8 cellular contexts compared by ENCODE assay signal in genomic region chr1:16914928-16915626, GRCh38. TPM values are rescaled to one million over a fixed set of nuclear protein-coding genes. Genes with fewer than 3 reads are reported as not detected.
DNase-seq lines count a peak whose midpoint lies in the region; ATAC-seq and TF ChIP-seq lines count a peak whose summit lies in the region.
"Not testable (repeated sequence)": the region's sequence is repeated elsewhere in the genome, so short reads cannot be mapped to it uniquely, and the experiment has no call there.

No MANE protein-coding gene starts in this region.

- not testable (repeated sequence) for H3K9me3 Mint-ChIP-seq in CD14-positive monocyte; activated naive CD4-positive, alpha-beta T cell treated with anti-CD3 and anti-CD28 coated beads, Interleukin-2, amount 10 ng/mL, durations not matched to agents 7 days and 5 days; dendritic cell treated with granulocyte-macrophage colony-stimulating factor and Interleukin-4, amounts not matched to agents 40 ng/mL and 50 ng/mL, for 4 days

- H2AFZ ChIP-seq in osteoblast (ENCODE audit: low read length): not testable (repeated sequence)

- H3K9ac ChIP-seq in HUES48 (ENCODE audit: low read depth, low read length): not testable (repeated sequence)
- H3K9ac ChIP-seq in iPS-20b (ENCODE audit: low read depth, low read length): peak overlapping the region; percentile 66; the same call in 1 of the 2 replicates

- ATAC-seq in RWPE2 (ENCODE audit: low read depth); thoracic aorta (ENCODE audit: insufficient number of reproducible peaks, low FRiP score, low read depth): not testable (repeated sequence)

- not testable (repeated sequence) for H3K27me3 ChIP-seq in HUES48 (ENCODE audit: control insufficient read depth, insufficient read depth, low read length); RWPE2 (ENCODE audit: insufficient read depth, poor library complexity, severe bottlenecking); iPS-20b (ENCODE audit: insufficient read depth, low read length); osteoblast (ENCODE audit: insufficient read depth, low read length); thoracic aorta (replicated peaks; ENCODE audit: insufficient read depth)

- not testable (repeated sequence) for H3K36me3 ChIP-seq in HUES48 (ENCODE audit: control insufficient read depth, insufficient read depth, low read length); RWPE2 (ENCODE audit: low read depth); iPS-20b (ENCODE audit: insufficient read depth, low read depth, low read length); osteoblast (ENCODE audit: insufficient read depth, low read length); thoracic aorta

- H3K4me2 ChIP-seq in osteoblast (ENCODE audit: insufficient read depth, low read length): peak overlapping the region; percentile 79

- CTCF ChIA-PET in activated naive CD4-positive, alpha-beta T cell treated with anti-CD3 and anti-CD28 coated beads, Interleukin-2, amount 10 ng/mL, durations not matched to agents 7 days and 5 days (lab: Charles Lee): interaction anchor here (1.0 to 1.6 kb wide), 5 partner anchors 8 to 46 kb away, joined by 3 to 6 read pairs (median 4); no protein-coding TSS in a partner anchor

- H3K4me3 ChIP-seq in HUES48 (ENCODE audit: low read depth, low read length) (peak overlapping the region; percentile 75; the same call in 1 of the 2 replicates), iPS-20b (ENCODE audit: low read length) (peak overlapping the region; percentile 73; the same call in 1 of the 2 replicates), osteoblast (ENCODE audit: insufficient read depth, low read length) (peak overlapping the region; percentile 86), thoracic aorta (peak overlapping the region; percentile 78)
- H3K4me3 ChIP-seq in RWPE2 (ENCODE audit: severe bottlenecking): not testable (repeated sequence)

- H3K79me2 ChIP-seq in osteoblast (ENCODE audit: insufficient read depth, low read length): not testable (repeated sequence)

- H3K27me3 Mint-ChIP-seq in CD14-positive monocyte (ENCODE audit: low read depth in 3 of 3): peaks cover 8 to 15% (median 14%) of the 10 kb centered on the region in 3 donors
- H3K27me3 Mint-ChIP-seq in activated naive CD4-positive, alpha-beta T cell treated with anti-CD3 and anti-CD28 coated beads, Interleukin-2, amount 10 ng/mL, durations not matched to agents 7 days and 5 days: peaks cover 55% of the 10 kb centered on the region
- H3K27me3 Mint-ChIP-seq in dendritic cell treated with granulocyte-macrophage colony-stimulating factor and Interleukin-4, amounts not matched to agents 40 ng/mL and 50 ng/mL, for 4 days: peaks cover 12% of the 10 kb centered on the region

- H3K4me1 ChIP-seq in HUES48 (ENCODE audit: control insufficient read depth, insufficient read depth, low read length); RWPE2 (ENCODE audit: insufficient read depth, poor library complexity, severe bottlenecking); iPS-20b (ENCODE audit: insufficient read depth, low read length); osteoblast (ENCODE audit: insufficient read depth, low read length): not testable (repeated sequence)
- H3K4me1 ChIP-seq in thoracic aorta (ENCODE audit: control insufficient read depth in 1 of 2, low read depth in 2 of 2): peaks cover 4 to 21% of the 10 kb centered on the region in 2 donors

- H3K27ac ChIP-seq in HUES48 (ENCODE audit: low read depth, low read length); RWPE2 (ENCODE audit: poor library complexity, severe bottlenecking); iPS-20b (ENCODE audit: low read length); osteoblast (ENCODE audit: low read depth, low read length); thoracic aorta: not testable (repeated sequence)

- H3K36me3 Mint-ChIP-seq in CD14-positive monocyte; activated naive CD4-positive, alpha-beta T cell treated with anti-CD3 and anti-CD28 coated beads, Interleukin-2, amount 10 ng/mL, durations not matched to agents 7 days and 5 days; dendritic cell treated with granulocyte-macrophage colony-stimulating factor and Interleukin-4, amounts not matched to agents 40 ng/mL and 50 ng/mL, for 4 days (ENCODE audit: low read depth): not testable (repeated sequence)

- TF ChIP-seq CTCF in CD14-positive monocyte (IDR thresholded peaks at IDR 0.05); RWPE2 (IDR thresholded peaks at IDR 0.05; ENCODE audit: poor library complexity, severe bottlenecking); osteoblast (IDR thresholded peaks at IDR 0.05; ENCODE audit: extremely low read depth, low read depth, low read length); thoracic aorta (IDR thresholded peaks at IDR 0.05): not testable (repeated sequence)

- peak overlapping the region; percentile 87 to 96 for H3K4me3 Mint-ChIP-seq in CD14-positive monocyte
- peak overlapping the region; percentile 82 for H3K4me3 Mint-ChIP-seq in activated naive CD4-positive, alpha-beta T cell treated with anti-CD3 and anti-CD28 coated beads, Interleukin-2, amount 10 ng/mL, durations not matched to agents 7 days and 5 days
- peak overlapping the region; percentile 82 for H3K4me3 Mint-ChIP-seq in dendritic cell treated with granulocyte-macrophage colony-stimulating factor and Interleukin-4, amounts not matched to agents 40 ng/mL and 50 ng/mL, for 4 days

- H3K4me1 Mint-ChIP-seq in CD14-positive monocyte: peaks cover 36% of the 10 kb centered on the region
- peaks cover 33% of the 10 kb centered on the region for H3K4me1 Mint-ChIP-seq in activated naive CD4-positive, alpha-beta T cell treated with anti-CD3 and anti-CD28 coated beads, Interleukin-2, amount 10 ng/mL, durations not matched to agents 7 days and 5 days
- peaks cover 39% of the 10 kb centered on the region for H3K4me1 Mint-ChIP-seq in dendritic cell treated with granulocyte-macrophage colony-stimulating factor and Interleukin-4, amounts not matched to agents 40 ng/mL and 50 ng/mL, for 4 days (ENCODE audit: low read depth)

- H3K9me3 ChIP-seq in HUES48 (ENCODE audit: control insufficient read depth, insufficient read depth, low read length); RWPE2 (ENCODE audit: severe bottlenecking); iPS-20b (ENCODE audit: insufficient read depth, low read depth, low read length); osteoblast (ENCODE audit: low read depth, low read length); thoracic aorta: not testable (repeated sequence)

- DNase-seq in CD14-positive monocyte (ENCODE audit: low spot score); activated naive CD4-positive, alpha-beta T cell treated with anti-CD3 and anti-CD28 coated beads, Interleukin-2, amount 10 ng/mL, durations not matched to agents 7 days and 5 days; thoracic aorta (ENCODE audit: low spot score): not testable (repeated sequence)
- peak; percentile 45 for DNase-seq in RWPE2 (ENCODE audit: low spot score)
- DNase-seq in osteoblast (ENCODE audit: insufficient read length, low spot score, missing footprints): peak; percentile 88

- peak overlapping the region in 2 of 7 donors; percentile 24 to 68 for H3K27ac Mint-ChIP-seq in CD14-positive monocyte
- peak overlapping the region; percentile 68 for H3K27ac Mint-ChIP-seq in activated naive CD4-positive, alpha-beta T cell treated with anti-CD3 and anti-CD28 coated beads, Interleukin-2, amount 10 ng/mL, durations not matched to agents 7 days and 5 days
- H3K27ac Mint-ChIP-seq in dendritic cell treated with granulocyte-macrophage colony-stimulating factor and Interleukin-4, amounts not matched to agents 40 ng/mL and 50 ng/mL, for 4 days: peak overlapping the region; percentile 85

- intact Hi-C loops in CD14-positive monocyte (cut with micrococcal nuclease); dendritic cell treated with granulocyte-macrophage colony-stimulating factor and Interleukin-4, amounts not matched to agents 40 ng/mL and 50 ng/mL, for 4 days (cut with micrococcal nuclease): not testable (repeated sequence)

- not testable (repeated sequence) for H4K20me1 ChIP-seq in osteoblast (ENCODE audit: insufficient read depth, low read length)

RNA-seq across cellular contexts. Expression of gene CROCC, which starts 6.7 kb away (rescaled TPM):
- polyA plus RNA-seq in CD14-positive monocyte: under 1 TPM; 0.21 to 0.69 TPM
- total RNA-seq in osteoblast: 15.0 and 20.3 TPM in 2 replicates
- total RNA-seq in thoracic aorta: 10 to 100 TPM; 49.7 to 56.2 TPM

RNA-seq across cellular contexts. Expression of gene RNU1-2, which starts 19.3 kb away (rescaled TPM):
- polyA plus RNA-seq in CD14-positive monocyte: not detected
- under 0.01 TPM in 1 of 2 replicates, not detected in the other for total RNA-seq in osteoblast
- total RNA-seq in thoracic aorta: under 1 TPM; under 0.01 TPM
